Comparison of ENCODE assay signal across 15 cellular contexts in genomic region chr12:132543298-132544172, GRCh38.
"Had no signal": no experiment of that assay in that cellular context is flagged by ENCODE, and none has a peak within 500 bp of the region (broad histone marks: within the 10 kb centered on the region; RNA-seq: fewer than 3 reads in every experiment).

No MANE protein-coding gene starts in this region.

- H3K27me3 Mint-ChIP-seq: stimulated activated naive B cell treated with anti-CD40 and anti-IgM and Interleukin-4, amounts not matched to agents 10 μg/mL and 1 μg/mL and 100 μg/mL, for 72 hours had no signal

- H3K4me3 Mint-ChIP-seq: stimulated activated naive B cell treated with anti-CD40 and anti-IgM and Interleukin-4, amounts not matched to agents 10 μg/mL and 1 μg/mL and 100 μg/mL, for 72 hours had no signal

- H3K9me3 Mint-ChIP-seq: stimulated activated naive B cell treated with anti-CD40 and anti-IgM and Interleukin-4, amounts not matched to agents 10 μg/mL and 1 μg/mL and 100 μg/mL, for 72 hours had no signal

- H3K4me3 ChIP-seq: ascending aorta, esophagus muscularis mucosa, tibial nerve had no signal

- ATAC-seq: left lobe of liver; stimulated activated naive B cell treated with anti-CD40 and anti-IgM and Interleukin-4, amounts not matched to agents 10 μg/mL and 1 μg/mL and 100 μg/mL, for 72 hours had no signal

- H3K9me3 ChIP-seq: ascending aorta, esophagus muscularis mucosa, tibial nerve had no signal

- DNase-seq: activated CD4-positive, alpha-beta T cell treated with anti-CD3 and anti-CD28 coated beads, Interleukin-2, amount 50 U/mL, for 48 hours; activated CD4-positive, CD25-positive, alpha-beta regulatory T cell treated with anti-CD3 and anti-CD28 coated beads, Interleukin-2, amount 50 U/mL, for 72 hours; activated CD8-positive, alpha-beta memory T cell treated with anti-CD3 and anti-CD28 coated beads, Interleukin-2, amount 50 U/mL, for 4 hours; activated gamma-delta T cell treated with Interleukin-2 at 50 U/mL for 16 hours; hippocampal formation; stimulated activated CD4-positive, alpha-beta T cell treated with anti-CD3 and anti-CD28 coated beads, Interleukin-12 subunit alpha, Interleukin-12 subunit beta, amount 100 ng/mL, for 4 hours; stimulated activated CD4-positive, alpha-beta T cell treated with anti-CD3 and anti-CD28 coated beads, Interleukin-2, amount 100 ng/mL, for 24 hours; stimulated activated naive B cell treated with anti-CD40 and anti-IgM and Interleukin-4, amounts not matched to agents 10 μg/mL and 1 μg/mL and 100 μg/mL, for 72 hours; substantia nigra; T-helper 9 cell had no signal

- H3K4me1 ChIP-seq: ascending aorta, esophagus muscularis mucosa, tibial nerve had no signal

- H3K27ac Mint-ChIP-seq: stimulated activated naive B cell treated with anti-CD40 and anti-IgM and Interleukin-4, amounts not matched to agents 10 μg/mL and 1 μg/mL and 100 μg/mL, for 72 hours had no signal

- H3K27ac ChIP-seq: ascending aorta, esophagus muscularis mucosa, tibial nerve had no signal

- FAIRE-seq: keratinocyte had no signal

- H3K27me3 ChIP-seq: ascending aorta, esophagus muscularis mucosa, tibial nerve had no signal
